9 cellular contexts compared by ENCODE assay signal in the genomic region with DNA sequence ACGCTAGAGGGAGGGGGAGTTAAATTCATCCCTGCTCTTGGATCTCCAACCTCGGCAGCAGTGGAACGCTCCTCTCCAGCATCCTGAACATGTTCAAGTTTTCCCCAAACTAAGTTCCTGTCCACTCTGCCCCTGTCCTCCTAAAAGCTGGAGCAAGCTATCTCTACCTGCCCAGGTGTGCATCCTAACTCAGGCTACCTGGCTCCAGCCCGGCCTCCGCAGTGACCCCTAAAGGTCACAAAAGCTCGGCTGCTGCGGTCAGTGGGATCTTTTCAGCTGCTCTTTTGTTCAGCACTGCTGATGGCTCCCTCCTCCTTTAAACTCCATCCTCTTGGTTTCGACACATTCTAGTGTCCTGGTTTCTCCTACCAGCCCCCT. TPM values are rescaled to one million over a fixed set of nuclear protein-coding genes. Genes with fewer than 3 reads are reported as not detected.
A peak's percentile ranks its signal among the peaks of the same experiment; 100 is the strongest.
DNase-seq lines count a peak whose midpoint lies in the region; ATAC-seq, FAIRE-seq and TF ChIP-seq lines count a peak whose summit lies in the region.
"Had no signal": no experiment of that assay in that cellular context is flagged by ENCODE, and none has a peak within 500 bp of the region (broad histone marks: within the 10 kb centered on the region; RNA-seq: fewer than 3 reads in every experiment).

No MANE protein-coding gene starts in this region.

- peak overlapping the region; percentile 84; the same call in 1 of the 2 replicates for H3K9ac ChIP-seq in iPS-20b (ENCODE audit: low read depth, low read length)

- CTCF ChIA-PET in activated naive CD4-positive, alpha-beta T cell treated with anti-CD3 and anti-CD28 coated beads for 36 hours (lab: Charles Lee): interaction anchor here (1.1 to 2.0 kb wide), 2 partner anchors 11 to 14 kb away, joined by 3 to 5 read pairs; no protein-coding TSS in a partner anchor
- CTCF ChIA-PET in activated CD8-positive, alpha-beta T cell treated with anti-CD3 and anti-CD28 coated beads for 36 hours (lab: Charles Lee): interaction anchor here (0.8 to 1.1 kb wide), 2 partner anchors 8 to 73 kb away, joined by 3 to 4 read pairs; no protein-coding TSS in a partner anchor

- peaks cover 55% of the 10 kb centered on the region for H3K4me1 Mint-ChIP-seq in activated naive CD4-positive, alpha-beta T cell treated with anti-CD3 and anti-CD28 coated beads for 36 hours (ENCODE audit: low read depth)
- H3K4me1 Mint-ChIP-seq in activated CD8-positive, alpha-beta T cell treated with anti-CD3 and anti-CD28 coated beads for 36 hours (ENCODE audit: low read depth): peaks cover 56% of the 10 kb centered on the region

- peak overlapping the region; percentile 96 for H3K4me3 ChIP-seq in iPS-20b (ENCODE audit: low read length)
- H3K4me3 ChIP-seq in thoracic aorta: peak overlapping the region; percentile 93
- peak overlapping the region in 1 of 3 donors; percentile 98 for H3K4me3 ChIP-seq in thyroid gland (replicated peaks in 1 of 3)

- H3K27ac Mint-ChIP-seq in activated naive CD4-positive, alpha-beta T cell treated with anti-CD3 and anti-CD28 coated beads for 36 hours: no peak overlapping the region
- no peak overlapping the region for H3K27ac Mint-ChIP-seq in activated naive CD4-positive, alpha-beta T cell treated with anti-CD3 and anti-CD28 coated beads, Interleukin-2, amount 50 U/mL, for 72 hours
- no peak overlapping the region for H3K27ac Mint-ChIP-seq in activated CD8-positive, alpha-beta T cell treated with anti-CD3 and anti-CD28 coated beads for 36 hours

- H3K4me1 ChIP-seq in iPS-20b (ENCODE audit: insufficient read depth, low read length) (peaks cover 17% of the 10 kb centered on the region), thoracic aorta (ENCODE audit: control insufficient read depth in 1 of 2, low read depth in 2 of 2) (peaks cover 27 to 43% of the 10 kb centered on the region in 2 donors), thyroid gland (peaks cover 28 to 32% of the 10 kb centered on the region in 2 donors)

- TF ChIP-seq POLR2A in thyroid gland (IDR thresholded peaks at IDR 0.05): no peak

- DNase-seq in activated naive CD4-positive, alpha-beta T cell treated with anti-CD3 and anti-CD28 coated beads for 36 hours: no peak
- no peak for DNase-seq in activated naive CD4-positive, alpha-beta T cell treated with anti-CD3 and anti-CD28 coated beads, Interleukin-2, amount 50 U/mL, for 72 hours (ENCODE audit: low spot score in 2 of 2)
- DNase-seq in activated CD8-positive, alpha-beta T cell treated with anti-CD3 and anti-CD28 coated beads for 36 hours: no peak
- DNase-seq in thoracic aorta (ENCODE audit: low spot score) (no peak), D721Med (ENCODE audit: insufficient read length, low spot score) (no peak), thyroid gland (no peak), DMS153 (lab: John Stamatoyannopoulos, UW) (no peak)

- H3K27me3 Mint-ChIP-seq in activated naive CD4-positive, alpha-beta T cell treated with anti-CD3 and anti-CD28 coated beads for 36 hours (ENCODE audit: low read depth): no peaks in the 10 kb centered on the region
- no peaks in the 10 kb centered on the region for H3K27me3 Mint-ChIP-seq in activated CD8-positive, alpha-beta T cell treated with anti-CD3 and anti-CD28 coated beads for 36 hours

- H3K27me3 ChIP-seq in iPS-20b (ENCODE audit: insufficient read depth, low read length) (no peaks in the 10 kb centered on the region), thoracic aorta (replicated peaks; ENCODE audit: insufficient read depth) (no peaks in the 10 kb centered on the region), thyroid gland (no peaks in the 10 kb centered on the region)

- no peak for FAIRE-seq in D721Med (lab: Jason Lieb, UNC)
- FAIRE-seq: RCC 7860 had no signal

- TF ChIP-seq CTCF in activated CD8-positive, alpha-beta T cell treated with anti-CD3 and anti-CD28 coated beads for 36 hours (IDR thresholded peaks at IDR 0.05): no peak
- TF ChIP-seq CTCF in thoracic aorta (IDR thresholded peaks at IDR 0.05) (no peak), D721Med (IDR thresholded peaks at IDR 0.05; ENCODE audit: insufficient read depth, missing control alignments) (no peak), thyroid gland (IDR thresholded peaks at IDR 0.05) (no peak)

- POLR2A ChIA-PET in activated CD8-positive, alpha-beta T cell treated with anti-CD3 and anti-CD28 coated beads for 36 hours (lab: Charles Lee): interaction anchor here (1.1 to 2.6 kb wide), 5 partner anchors 9 to 99 kb away, joined by 3 to 8 read pairs (median 4); no protein-coding TSS in a partner anchor

- H3K9me3 ChIP-seq in iPS-20b (ENCODE audit: insufficient read depth, low read depth, low read length) (no peaks in the 10 kb centered on the region), thoracic aorta (no peaks in the 10 kb centered on the region), thyroid gland (no peaks in the 10 kb centered on the region)

- peak overlapping the region; percentile 96 for H3K4me3 Mint-ChIP-seq in activated naive CD4-positive, alpha-beta T cell treated with anti-CD3 and anti-CD28 coated beads for 36 hours
- H3K4me3 Mint-ChIP-seq in activated CD8-positive, alpha-beta T cell treated with anti-CD3 and anti-CD28 coated beads for 36 hours: peak overlapping the region; percentile 89

- no peak for ATAC-seq in activated naive CD4-positive, alpha-beta T cell treated with anti-CD3 and anti-CD28 coated beads, Interleukin-2, amount 50 U/mL, for 72 hours
- no peak for ATAC-seq in activated CD8-positive, alpha-beta T cell treated with anti-CD3 and anti-CD28 coated beads for 36 hours
- ATAC-seq in thoracic aorta (ENCODE audit: insufficient number of reproducible peaks, low FRiP score, low read depth): no peak

- 65% methylated on average over 8 of the region's 8 CpGs for WGBS in thyroid gland, 2 donors

- peaks cover 9% of the 10 kb centered on the region; the same call in 1 of the 2 replicates for H3K36me3 ChIP-seq in iPS-20b (ENCODE audit: insufficient read depth, low read depth, low read length)
- no peaks in the 10 kb centered on the region for H3K36me3 ChIP-seq in thoracic aorta
- no peaks in the 10 kb centered on the region for H3K36me3 ChIP-seq in thyroid gland

- no peak overlapping the region for H3K27ac ChIP-seq in iPS-20b (ENCODE audit: low read length)
- no peak overlapping the region for H3K27ac ChIP-seq in thoracic aorta
- H3K27ac ChIP-seq in thyroid gland: no peak overlapping the region

- intact Hi-C loops in activated naive CD4-positive, alpha-beta T cell treated with anti-CD3 and anti-CD28 coated beads for 36 hours (cut with micrococcal nuclease): no loop called here
- intact Hi-C loops in activated CD8-positive, alpha-beta T cell treated with anti-CD3 and anti-CD28 coated beads for 36 hours (cut with micrococcal nuclease): no loop called here
- intact Hi-C loops in thyroid gland (cut with DNase I): no loop called here

- no peaks in the 10 kb centered on the region for H3K9me3 Mint-ChIP-seq in activated naive CD4-positive, alpha-beta T cell treated with anti-CD3 and anti-CD28 coated beads for 36 hours
- H3K9me3 Mint-ChIP-seq in activated naive CD4-positive, alpha-beta T cell treated with anti-CD3 and anti-CD28 coated beads, Interleukin-2, amount 50 U/mL, for 72 hours: no peaks in the 10 kb centered on the region
- H3K9me3 Mint-ChIP-seq in activated CD8-positive, alpha-beta T cell treated with anti-CD3 and anti-CD28 coated beads for 36 hours: no peaks in the 10 kb centered on the region

- H3K36me3 Mint-ChIP-seq in activated naive CD4-positive, alpha-beta T cell treated with anti-CD3 and anti-CD28 coated beads for 36 hours (ENCODE audit: low read depth): peaks cover 4% of the 10 kb centered on the region
- peaks cover 8 to 13% of the 10 kb centered on the region in 2 donors for H3K36me3 Mint-ChIP-seq in activated naive CD4-positive, alpha-beta T cell treated with anti-CD3 and anti-CD28 coated beads, Interleukin-2, amount 50 U/mL, for 72 hours
- H3K36me3 Mint-ChIP-seq in activated CD8-positive, alpha-beta T cell treated with anti-CD3 and anti-CD28 coated beads for 36 hours (ENCODE audit: low read depth): no peaks in the 10 kb centered on the region

RNA-seq across cellular contexts. Expression of gene DCUN1D2, which starts 1.4 kb away (rescaled TPM):
- 10 to 100 TPM; 14.3 to 14.7 TPM for total RNA-seq in activated naive CD4-positive, alpha-beta T cell treated with anti-CD3 and anti-CD28 coated beads for 36 hours
- 10 to 100 TPM; 18.9 to 36.5 TPM for total RNA-seq in activated naive CD4-positive, alpha-beta T cell treated with anti-CD3 and anti-CD28 coated beads, Interleukin-2, amount 50 U/mL, for 72 hours
- 10 to 100 TPM; 13.4 to 14.7 TPM for total RNA-seq in activated CD8-positive, alpha-beta T cell treated with anti-CD3 and anti-CD28 coated beads for 36 hours
- total RNA-seq in thoracic aorta: 10 to 100 TPM in 1 of 2 donors, 1 to 10 TPM in 1; 7.3 to 29.8 TPM
- 10 to 100 TPM in 2 of 4 donors, 1 to 10 TPM in 2; 8.8 to 15.3 (median 10.4) TPM for total RNA-seq in thyroid gland

RNA-seq across cellular contexts. Expression of gene ADPRHL1, which starts 35.9 kb away (rescaled TPM):
- under 1 TPM; 0.10 to 0.57 TPM for total RNA-seq in activated naive CD4-positive, alpha-beta T cell treated with anti-CD3 and anti-CD28 coated beads for 36 hours
- total RNA-seq in activated naive CD4-positive, alpha-beta T cell treated with anti-CD3 and anti-CD28 coated beads, Interleukin-2, amount 50 U/mL, for 72 hours: under 1 TPM in 1 of 2 donors, not detected in 1; 0.19 TPM
- under 1 TPM; 0.23 to 0.36 TPM for total RNA-seq in activated CD8-positive, alpha-beta T cell treated with anti-CD3 and anti-CD28 coated beads for 36 hours
- total RNA-seq in thoracic aorta (10 to 100 TPM; 11.8 to 12.6 TPM), thyroid gland (1 to 10 TPM in 2 of 4 donors, under 1 TPM in 2; 0.20 to 2.0 (median 1.0) TPM)

Comparison
In these comparisons a context has a peak if more than half of its experiments do, and no peak if none do; other contexts are left out.
1. RNA of gene ADPRHL1, which starts 35.9 kb away (total RNA-seq): 11.8 to 12.6 TPM in thoracic aorta; 0.20 to 2.0 TPM in thyroid gland, 0.10 to 0.57 TPM in activated naive CD4-positive, alpha-beta T cell treated with anti-CD3 and anti-CD28 coated beads for 36 hours, 0.23 to 0.36 TPM in activated CD8-positive, alpha-beta T cell treated with anti-CD3 and anti-CD28 coated beads for 36 hours and 0.19 TPM in activated naive CD4-positive, alpha-beta T cell treated with anti-CD3 and anti-CD28 coated beads, Interleukin-2, amount 50 U/mL, for 72 hours; every median in the first group is over 4 times any median in the second.